Comparison of ENCODE assay signal across 21 cellular contexts in genomic region chr10:87927091-87927490, GRCh38.
DNase-seq lines count a peak whose midpoint lies in the region; ATAC-seq and TF ChIP-seq lines count a peak whose summit lies in the region.
"Had no signal": no experiment of that assay in that cellular context is flagged by ENCODE, and none has a peak within 500 bp of the region (broad histone marks: within the 10 kb centered on the region; RNA-seq: fewer than 3 reads in every experiment).

No MANE protein-coding gene starts in this region.

- peaks cover 19 to 100% (median 66%) of the 10 kb centered on the region in 11 experiments; a peak in 21 of 22 replicates for H4K20me1 ChIP-seq in BLaER1 treated with 17β-estradiol and CSF1 and Interleukin-3, amounts not matched to agents 10 nM and 100 nM
- peaks cover 87% of the 10 kb centered on the region for H4K20me1 ChIP-seq in Loucy (ENCODE audit: insufficient read depth, low read length, poor library complexity, severe bottlenecking)

- H3K27me3 Mint-ChIP-seq in chondrocyte (ENCODE audit: low read depth): no peaks in the 10 kb centered on the region

- no peak overlapping the region for H3K4me3 ChIP-seq in BLaER1 treated with 17β-estradiol and CSF1 and Interleukin-3, amounts not matched to agents 10 nM and 100 nM
- H3K4me3 ChIP-seq in Loucy (ENCODE audit: low read length, poor library complexity, severe bottlenecking): no peak overlapping the region
- H3K4me3 ChIP-seq in neutrophil (ENCODE audit: low read depth in 1 of 2, low read length in 1 of 2): peak overlapping the region in 1 of 2 experiments; percentile 16
- H3K4me3 ChIP-seq: prostate gland, thoracic aorta had no signal

- DNase-seq in chondrocyte (ENCODE audit: low spot score) (no peak), NCI-H128 (lab: John Stamatoyannopoulos, UW; ENCODE audit: unreplicated experiment) (no peak), COLO668 (lab: John Stamatoyannopoulos, UW; ENCODE audit: unreplicated experiment) (no peak)
- no peak for DNase-seq in stimulated activated naive CD4-positive, alpha-beta T cell treated with Interleukin-2 at 50 U/mL for 16 hours (lab: John Stamatoyannopoulos, UW)
- DNase-seq: anterior cingulate cortex; DMS79; effector CD4-positive, alpha-beta T cell; immature natural killer cell; NCI-H1930; NCI-H82; SHP77 had no signal

- H3K9me3 Mint-ChIP-seq in chondrocyte (ENCODE audit: low read depth): no peaks in the 10 kb centered on the region
- H3K9me3 Mint-ChIP-seq: activated T-helper 2 cell treated with anti-CD3 and anti-CD28 coated beads, Interferon-gamma antibody, Interleukin-2, Interleukin-4, amounts not matched to agents 10 μg/mL and 5 μg/mL and 100 μg/mL, durations not matched to agents 14 hours and 24 hours and 36 hours; immature natural killer cell had no signal

- H3K9ac ChIP-seq in BLaER1 treated with 17β-estradiol and CSF1 and Interleukin-3, amounts not matched to agents 10 nM and 100 nM: no peak overlapping the region
- H3K9ac ChIP-seq in Loucy (ENCODE audit: low read depth, low read length, poor library complexity, severe bottlenecking): no peak overlapping the region
- H3K9ac ChIP-seq: KMS-11 had no signal

- no peaks in the 10 kb centered on the region for H3K27me3 ChIP-seq in BLaER1 treated with 17β-estradiol and CSF1 and Interleukin-3, amounts not matched to agents 10 nM and 100 nM
- H3K27me3 ChIP-seq in Loucy (ENCODE audit: insufficient read depth, low read length, poor library complexity, severe bottlenecking) (no peaks in the 10 kb centered on the region), neutrophil (no peaks in the 10 kb centered on the region)

- H3K79me2 ChIP-seq in Loucy (ENCODE audit: insufficient read depth, low read length): peaks cover 99% of the 10 kb centered on the region

- H3K27ac ChIP-seq in BLaER1 treated with 17β-estradiol and CSF1 and Interleukin-3, amounts not matched to agents 10 nM and 100 nM: no peak overlapping the region
- H3K27ac ChIP-seq in neutrophil: peak overlapping the region; percentile 60
- H3K27ac ChIP-seq: C4-2B, KMS-11, prostate gland had no signal

- H3K36me3 ChIP-seq in BLaER1 treated with 17β-estradiol and CSF1 and Interleukin-3, amounts not matched to agents 10 nM and 100 nM: peaks cover 36 to 95% (median 72%) of the 10 kb centered on the region in 11 experiments
- peaks cover 78% of the 10 kb centered on the region for H3K36me3 ChIP-seq in Loucy (ENCODE audit: insufficient read depth, low read length)
- H3K36me3 ChIP-seq in neutrophil: peaks cover 26% of the 10 kb centered on the region
- H3K36me3 ChIP-seq: prostate gland, thoracic aorta had no signal

- peaks cover 4% of the 10 kb centered on the region for H3K36me3 Mint-ChIP-seq in chondrocyte (ENCODE audit: low read depth)

- peaks cover 19 to 61% (median 32%) of the 10 kb centered on the region in 10 experiments for H3K4me1 ChIP-seq in BLaER1 treated with 17β-estradiol and CSF1 and Interleukin-3, amounts not matched to agents 10 nM and 100 nM
- H3K4me1 ChIP-seq in Loucy (ENCODE audit: insufficient read depth, low read length, poor library complexity, severe bottlenecking) (peaks cover 80% of the 10 kb centered on the region), neutrophil (ENCODE audit: control insufficient read depth in 1 of 2, insufficient read depth in 1 of 2, low read depth in 1 of 2, low read length in 1 of 2) (peaks cover 34 to 73% of the 10 kb centered on the region in 2 experiments)

- H3K4me2 ChIP-seq in BLaER1 treated with 17β-estradiol and CSF1 and Interleukin-3, amounts not matched to agents 10 nM and 100 nM: peak overlapping the region; percentile 3 to 45 (median 20); a peak in 16 of 22 replicates
- H3K4me2 ChIP-seq in Loucy (ENCODE audit: low read depth, low read length, poor library complexity, severe bottlenecking): peak overlapping the region; percentile 32
- H3K4me2 ChIP-seq: KMS-11 had no signal

- no peak overlapping the region for H3K4me3 Mint-ChIP-seq in chondrocyte (ENCODE audit: unreplicated experiment)
- H3K4me3 Mint-ChIP-seq: immature natural killer cell had no signal

- peaks cover 0 to 7% (median 2%) of the 10 kb centered on the region in 11 experiments; a peak in 15 of 22 replicates for H3K9me3 ChIP-seq in BLaER1 treated with 17β-estradiol and CSF1 and Interleukin-3, amounts not matched to agents 10 nM and 100 nM (replicated peaks in 1 of 11)
- H3K9me3 ChIP-seq in Loucy (ENCODE audit: insufficient read depth, low read depth, low read length): no peaks in the 10 kb centered on the region
- no peaks in the 10 kb centered on the region for H3K9me3 ChIP-seq in neutrophil
- H3K9me3 ChIP-seq: prostate gland, thoracic aorta had no signal

- no peak for ATAC-seq in HG03097 (IDR thresholded peaks at IDR 0.05; ENCODE audit: low FRiP score, unreplicated experiment)
- ATAC-seq: HCT116 had no signal

- H3K9me2 ChIP-seq in Loucy (replicated peaks; ENCODE audit: low read depth, low read length): no peaks in the 10 kb centered on the region

- no peak overlapping the region for H2AFZ ChIP-seq in Loucy (ENCODE audit: low read length)

- no peaks in the 10 kb centered on the region for H3F3A ChIP-seq in Loucy (ENCODE audit: low read depth)

- peak overlapping the region; percentile 64 for H3K27ac Mint-ChIP-seq in chondrocyte (ENCODE audit: unreplicated experiment)

- H3K4me1 Mint-ChIP-seq in chondrocyte (ENCODE audit: low read depth): peaks cover 91% of the 10 kb centered on the region

- TF ChIP-seq CTCF in Loucy (conservative IDR thresholded peaks at IDR 0.05; ENCODE audit: low read length) (no peak), chondrocyte (IDR thresholded peaks at IDR 0.05) (no peak), neutrophil (IDR thresholded peaks at IDR 0.05) (no peak)
